ENCODE assay signal across 8 cellular contexts in genomic region chr13:23579886-23580706, GRCh38. TPM values are rescaled to one million over a fixed set of nuclear protein-coding genes. Genes with fewer than 3 reads are reported as not detected.
DNase-seq lines count a peak whose midpoint lies in the region; ATAC-seq and TF ChIP-seq lines count a peak whose summit lies in the region.

No MANE protein-coding gene starts in this region.

- no peak for TF ChIP-seq CTCF in thoracic aorta (IDR thresholded peaks at IDR 0.05)

- no peak for DNase-seq in activated CD4-positive, alpha-beta T cell treated with anti-CD3 and anti-CD28 coated beads, Interleukin-2, amount 10 ng/mL, durations not matched to agents 7 days and 5 days
- no peak for DNase-seq in activated CD4-positive, alpha-beta T cell treated with anti-CD3 and anti-CD28 coated beads, Interleukin-2, amount 50 U/mL, for 4 hours
- DNase-seq in activated T-helper 1 cell treated with anti-CD3 and anti-CD28 coated beads, Interleukin-12 subunit alpha, Interleukin-12 subunit beta, Interleukin-2, Interleukin-4 antibody, amounts not matched to agents 30 ng/mL and 10 ng/mL and 1 ng/mL, durations not matched to agents 14 hours and 24 hours and 36 hours (ENCODE audit: low spot score), result no peak
- DNase-seq in iPS-NIHi7 (ENCODE audit: extremely low spot score), result peak; percentile 25
- DNase-seq in thoracic aorta (ENCODE audit: low spot score), result no peak
- no peak for DNase-seq in SW 1271 (lab: John Stamatoyannopoulos, UW)
- no peak for DNase-seq in effector CD4-positive, alpha-beta T cell
- DNase-seq in superior temporal gyrus (ENCODE audit: extremely low spot score), result no peak

- H3K9me3 ChIP-seq in thoracic aorta, result no peaks in the 10 kb centered on the region

- CTCF ChIA-PET in activated CD4-positive, alpha-beta T cell treated with anti-CD3 and anti-CD28 coated beads, Interleukin-2, amount 10 ng/mL, durations not matched to agents 7 days and 5 days (lab: Charles Lee), result no interaction called here

- intact Hi-C loops in activated T-helper 1 cell treated with anti-CD3 and anti-CD28 coated beads, Interleukin-12 subunit alpha, Interleukin-12 subunit beta, Interleukin-2, Interleukin-4 antibody, amounts not matched to agents 30 ng/mL and 10 ng/mL and 1 ng/mL, durations not matched to agents 14 hours and 24 hours and 36 hours (cut with micrococcal nuclease), result loop anchor here (1.0 to 5.0 kb wide), 9 partner anchors 113 to 1978 kb away; partner anchors contain the start of genes MICU2, MIPEP, NUP58 and SPATA13

- no peak overlapping the region for H3K27ac Mint-ChIP-seq in activated CD4-positive, alpha-beta T cell treated with anti-CD3 and anti-CD28 coated beads, Interleukin-2, amount 10 ng/mL, durations not matched to agents 7 days and 5 days
- peak overlapping the region; percentile 1 for H3K27ac Mint-ChIP-seq in activated T-helper 1 cell treated with anti-CD3 and anti-CD28 coated beads, Interleukin-12 subunit alpha, Interleukin-12 subunit beta, Interleukin-2, Interleukin-4 antibody, amounts not matched to agents 30 ng/mL and 10 ng/mL and 1 ng/mL, durations not matched to agents 14 hours and 24 hours and 36 hours

- H3K36me3 ChIP-seq in thoracic aorta, result no peaks in the 10 kb centered on the region

- peak overlapping the region; percentile 94 for H3K4me3 ChIP-seq in thoracic aorta

- H3K36me3 Mint-ChIP-seq in activated CD4-positive, alpha-beta T cell treated with anti-CD3 and anti-CD28 coated beads, Interleukin-2, amount 10 ng/mL, durations not matched to agents 7 days and 5 days (ENCODE audit: low read depth), result no peaks in the 10 kb centered on the region
- peaks cover 3% of the 10 kb centered on the region for H3K36me3 Mint-ChIP-seq in activated T-helper 1 cell treated with anti-CD3 and anti-CD28 coated beads, Interleukin-12 subunit alpha, Interleukin-12 subunit beta, Interleukin-2, Interleukin-4 antibody, amounts not matched to agents 30 ng/mL and 10 ng/mL and 1 ng/mL, durations not matched to agents 14 hours and 24 hours and 36 hours (ENCODE audit: low read depth)

- peaks cover 0 to 13% of the 10 kb centered on the region in 2 donors for H3K4me1 ChIP-seq in thoracic aorta (ENCODE audit: control insufficient read depth in 1 of 2, low read depth in 2 of 2)

- H3K9me3 Mint-ChIP-seq in activated CD4-positive, alpha-beta T cell treated with anti-CD3 and anti-CD28 coated beads, Interleukin-2, amount 10 ng/mL, durations not matched to agents 7 days and 5 days, result no peaks in the 10 kb centered on the region
- no peaks in the 10 kb centered on the region for H3K9me3 Mint-ChIP-seq in activated T-helper 1 cell treated with anti-CD3 and anti-CD28 coated beads, Interleukin-12 subunit alpha, Interleukin-12 subunit beta, Interleukin-2, Interleukin-4 antibody, amounts not matched to agents 30 ng/mL and 10 ng/mL and 1 ng/mL, durations not matched to agents 14 hours and 24 hours and 36 hours

- H3K27me3 ChIP-seq in thoracic aorta (replicated peaks; ENCODE audit: insufficient read depth), result no peaks in the 10 kb centered on the region

- no peak for ATAC-seq in thoracic aorta (ENCODE audit: insufficient number of reproducible peaks, low FRiP score, low read depth)

- H3K27me3 Mint-ChIP-seq in activated CD4-positive, alpha-beta T cell treated with anti-CD3 and anti-CD28 coated beads, Interleukin-2, amount 10 ng/mL, durations not matched to agents 7 days and 5 days, result peaks cover 45% of the 10 kb centered on the region
- peaks cover 61% of the 10 kb centered on the region for H3K27me3 Mint-ChIP-seq in activated T-helper 1 cell treated with anti-CD3 and anti-CD28 coated beads, Interleukin-12 subunit alpha, Interleukin-12 subunit beta, Interleukin-2, Interleukin-4 antibody, amounts not matched to agents 30 ng/mL and 10 ng/mL and 1 ng/mL, durations not matched to agents 14 hours and 24 hours and 36 hours (ENCODE audit: insufficient read depth)

- peaks cover 20% of the 10 kb centered on the region for H3K4me1 Mint-ChIP-seq in activated CD4-positive, alpha-beta T cell treated with anti-CD3 and anti-CD28 coated beads, Interleukin-2, amount 10 ng/mL, durations not matched to agents 7 days and 5 days
- H3K4me1 Mint-ChIP-seq in activated T-helper 1 cell treated with anti-CD3 and anti-CD28 coated beads, Interleukin-12 subunit alpha, Interleukin-12 subunit beta, Interleukin-2, Interleukin-4 antibody, amounts not matched to agents 30 ng/mL and 10 ng/mL and 1 ng/mL, durations not matched to agents 14 hours and 24 hours and 36 hours (ENCODE audit: low read depth), result peaks cover 24% of the 10 kb centered on the region

- H3K4me3 Mint-ChIP-seq in activated CD4-positive, alpha-beta T cell treated with anti-CD3 and anti-CD28 coated beads, Interleukin-2, amount 10 ng/mL, durations not matched to agents 7 days and 5 days, result peak overlapping the region; percentile 66
- H3K4me3 Mint-ChIP-seq in activated T-helper 1 cell treated with anti-CD3 and anti-CD28 coated beads, Interleukin-12 subunit alpha, Interleukin-12 subunit beta, Interleukin-2, Interleukin-4 antibody, amounts not matched to agents 30 ng/mL and 10 ng/mL and 1 ng/mL, durations not matched to agents 14 hours and 24 hours and 36 hours, result peak overlapping the region; percentile 79

- H3K27ac ChIP-seq in thoracic aorta, result no peak overlapping the region

- POLR2A ChIA-PET in activated CD4-positive, alpha-beta T cell treated with anti-CD3 and anti-CD28 coated beads, Interleukin-2, amount 10 ng/mL, durations not matched to agents 7 days and 5 days (lab: Charles Lee), result no interaction called here

RNA-seq across cellular contexts. Expression of gene TNFRSF19, which starts 9.9 kb away (rescaled TPM):
- under 1 TPM; 0.08 to 0.10 TPM for total RNA-seq in activated CD4-positive, alpha-beta T cell treated with anti-CD3 and anti-CD28 coated beads, Interleukin-2, amount 10 ng/mL, durations not matched to agents 7 days and 5 days
- not detected in 2 replicates for total RNA-seq in activated T-helper 1 cell treated with anti-CD3 and anti-CD28 coated beads, Interleukin-12 subunit alpha, Interleukin-12 subunit beta, Interleukin-2, Interleukin-4 antibody, amounts not matched to agents 30 ng/mL and 10 ng/mL and 1 ng/mL, durations not matched to agents 14 hours and 24 hours and 36 hours
- 1 to 10 TPM; 1.4 to 7.6 TPM for total RNA-seq in thoracic aorta
